ENCODE assay signal across 18 cellular contexts in the genomic region with DNA sequence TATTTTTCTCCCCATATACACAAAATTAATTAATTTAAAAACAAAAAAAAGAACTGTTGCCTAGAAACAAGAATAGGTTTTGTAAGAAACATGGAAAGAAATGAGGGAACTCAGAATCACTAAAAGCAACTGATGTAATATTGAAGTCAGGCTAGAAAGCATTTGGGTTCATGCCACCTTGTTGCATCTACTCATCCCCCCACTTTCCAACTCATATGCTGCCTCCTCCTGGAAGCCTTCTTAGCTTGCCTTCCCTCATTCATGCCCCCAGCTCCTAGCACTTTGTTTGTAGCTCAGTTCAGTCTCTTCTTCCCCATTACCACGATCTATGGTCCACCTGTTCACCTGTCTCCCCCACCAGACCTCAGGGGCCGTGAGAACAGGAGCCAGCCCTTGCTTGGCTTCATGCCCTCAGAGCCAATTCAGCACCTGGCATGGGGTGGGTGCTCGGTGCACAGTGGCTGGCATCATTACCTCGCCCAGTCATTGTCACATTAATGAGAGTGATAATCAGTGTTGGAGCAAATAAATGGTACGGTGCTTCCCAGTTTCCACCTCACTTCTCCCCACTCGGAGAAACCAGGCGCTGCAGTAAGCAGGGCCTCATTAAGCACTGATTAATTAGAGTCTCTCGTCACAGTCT.
"Had no signal": no experiment of that assay in that cellular context is flagged by ENCODE, and none has a peak within 500 bp of the region (broad histone marks: within the 10 kb centered on the region; RNA-seq: fewer than 3 reads in every experiment).

No MANE protein-coding gene starts in this region.

- H3K4me1 ChIP-seq: gastrocnemius medialis, thyroid gland had no signal

- H3K27ac Mint-ChIP-seq: activated naive CD4-positive, alpha-beta T cell treated with anti-CD3 and anti-CD28 coated beads for 36 hours; activated T-helper 2 cell treated with anti-CD3 and anti-CD28 coated beads, Interferon-gamma antibody, Interleukin-2, Interleukin-4, amounts not matched to agents 10 μg/mL and 5 μg/mL and 100 μg/mL, durations not matched to agents 14 hours and 24 hours and 36 hours; effector memory CD8-positive, alpha-beta T cell; stimulated activated naive CD8-positive, alpha-beta T cell treated with anti-CD3 and anti-CD28 coated beads, Interleukin-15, Interleukin-2, amounts not matched to agents 100 ng/mL and 50 ng/mL, for 24 hours; WTC11 had no signal

- H3K36me3 Mint-ChIP-seq: WTC11 had no signal

- DNase-seq: activated naive CD4-positive, alpha-beta T cell treated with anti-CD3 and anti-CD28 coated beads for 36 hours; activated T-cell treated with anti-CD3 and anti-CD28 coated beads, Interleukin-2, amount 50 U/mL, for 4 hours; brain microvascular endothelial cell; central memory CD4-positive, alpha-beta T cell; effector memory CD8-positive, alpha-beta T cell; gastrocnemius medialis; hippocampal formation; occipital lobe; posterior cingulate gyrus; stimulated activated CD4-positive, alpha-beta T cell treated with anti-CD3 and anti-CD28 coated beads, Interleukin-1b, Interleukin-23, amount 100 ng/mL, for 48 hours; substantia nigra; T-helper 1 cell; T-helper 9 cell; thyroid gland had no signal

- H3K4me3 ChIP-seq: esophagus muscularis mucosa, gastrocnemius medialis, thyroid gland had no signal

- ATAC-seq: activated T-cell treated with anti-CD3 and anti-CD28 coated beads, Interleukin-2, amount 50 U/mL, for 4 hours; effector memory CD8-positive, alpha-beta T cell; gastrocnemius medialis; WTC11 had no signal

- H3K27ac ChIP-seq: brain microvascular endothelial cell, esophagus muscularis mucosa, gastrocnemius medialis, thyroid gland had no signal

- H3K4me3 Mint-ChIP-seq: activated naive CD4-positive, alpha-beta T cell treated with anti-CD3 and anti-CD28 coated beads for 36 hours; activated T-cell treated with anti-CD3 and anti-CD28 coated beads, Interleukin-2, amount 50 U/mL, for 4 hours; effector memory CD8-positive, alpha-beta T cell; stimulated activated naive CD8-positive, alpha-beta T cell treated with anti-CD3 and anti-CD28 coated beads, Interleukin-15, Interleukin-2, amounts not matched to agents 100 ng/mL and 50 ng/mL, for 24 hours; WTC11 had no signal

- H3K27me3 Mint-ChIP-seq: stimulated activated naive CD8-positive, alpha-beta T cell treated with anti-CD3 and anti-CD28 coated beads, Interleukin-15, Interleukin-2, amounts not matched to agents 100 ng/mL and 50 ng/mL, for 24 hours had no signal

- H3K9me3 ChIP-seq: gastrocnemius medialis, thyroid gland had no signal

- H3K27me3 ChIP-seq: brain microvascular endothelial cell, thyroid gland had no signal

- H3K9me3 Mint-ChIP-seq: activated naive CD4-positive, alpha-beta T cell treated with anti-CD3 and anti-CD28 coated beads for 36 hours; activated T-cell treated with anti-CD3 and anti-CD28 coated beads, Interleukin-2, amount 50 U/mL, for 4 hours; activated T-helper 2 cell treated with anti-CD3 and anti-CD28 coated beads, Interferon-gamma antibody, Interleukin-2, Interleukin-4, amounts not matched to agents 10 μg/mL and 5 μg/mL and 100 μg/mL, durations not matched to agents 14 hours and 24 hours and 36 hours; effector memory CD8-positive, alpha-beta T cell; stimulated activated naive CD8-positive, alpha-beta T cell treated with anti-CD3 and anti-CD28 coated beads, Interleukin-15, Interleukin-2, amounts not matched to agents 100 ng/mL and 50 ng/mL, for 24 hours; WTC11 had no signal

- H3K36me3 ChIP-seq: brain microvascular endothelial cell, esophagus muscularis mucosa, gastrocnemius medialis, thyroid gland had no signal
